In genomic region chr14:20413785-20414117, GRCh38 we compare ENCODE assay signal across 9 cellular contexts. TPM values are rescaled to one million over a fixed set of nuclear protein-coding genes. Genes with fewer than 3 reads are reported as not detected.
DNase-seq lines count a peak whose midpoint lies in the region; ATAC-seq and TF ChIP-seq lines count a peak whose summit lies in the region.
"Had no signal": no experiment of that assay in that cellular context is flagged by ENCODE, and none has a peak within 500 bp of the region (broad histone marks: within the 10 kb centered on the region; RNA-seq: fewer than 3 reads in every experiment).

No MANE protein-coding gene starts in this region.

- H3K36me3 ChIP-seq in BJ (ENCODE audit: control insufficient read depth, insufficient read depth, low read length) (no peaks in the 10 kb centered on the region), MG63 (no peaks in the 10 kb centered on the region), gastrocnemius medialis (no peaks in the 10 kb centered on the region)

- H3K36me3 Mint-ChIP-seq in activated naive CD8-positive, alpha-beta T cell treated with anti-CD3 and anti-CD28 coated beads for 36 hours: peaks cover 10% of the 10 kb centered on the region

- under 1% methylated on average over 8 of the region's 8 CpGs for WGBS in right cardiac atrium

- TF ChIP-seq POLR2A in gastrocnemius medialis (IDR thresholded peaks at IDR 0.05): no peak

- H3K4me3 Mint-ChIP-seq in activated naive CD8-positive, alpha-beta T cell treated with anti-CD3 and anti-CD28 coated beads for 36 hours: peak overlapping the region; percentile 93

- ATAC-seq in GM19397 (IDR thresholded peaks at IDR 0.05; ENCODE audit: unreplicated experiment): peak; percentile 41
- ATAC-seq in right cardiac atrium: peak; percentile 25 to 45
- ATAC-seq in gastrocnemius medialis: peak; percentile 56 to 59
- ATAC-seq in HG02571 (IDR thresholded peaks at IDR 0.05; ENCODE audit: unreplicated experiment): no peak

- H3K4me3 ChIP-seq in BJ (ENCODE audit: low read depth, low read length) (peak overlapping the region; percentile 67), MG63 (peak overlapping the region; percentile 95), right cardiac atrium (ENCODE audit: low read length) (peak overlapping the region; percentile 48), gastrocnemius medialis (peak overlapping the region; percentile 79 to 91 (median 85))

- peaks cover 2% of the 10 kb centered on the region for H3K4me1 ChIP-seq in right cardiac atrium (ENCODE audit: control insufficient read depth, insufficient read depth, low read length)
- H3K4me1 ChIP-seq in gastrocnemius medialis: peaks cover 25 to 27% of the 10 kb centered on the region in 2 donors

- POLR2A ChIA-PET in BJ (lab: Charles Lee): no interaction called here

- peak overlapping the region; percentile 85 for H3K27ac ChIP-seq in right cardiac atrium (ENCODE audit: low read length)
- peak overlapping the region; percentile 94 to 97 (median 96) for H3K27ac ChIP-seq in gastrocnemius medialis

- peak overlapping the region; percentile 89 for H3K27ac Mint-ChIP-seq in activated naive CD8-positive, alpha-beta T cell treated with anti-CD3 and anti-CD28 coated beads for 36 hours

- TF ChIP-seq CTCF in BJ (IDR thresholded peaks at IDR 0.05; ENCODE audit: insufficient read depth, low read depth, low read length) (no peak), gastrocnemius medialis (IDR thresholded peaks at IDR 0.05 in 4 of 5, conservative IDR thresholded peaks at IDR 0.05 in 1 of 5) (no peak)

- no peaks in the 10 kb centered on the region for H3K9me3 ChIP-seq in MG63
- no peaks in the 10 kb centered on the region for H3K9me3 ChIP-seq in right cardiac atrium (ENCODE audit: control insufficient read depth, low read length)
- no peaks in the 10 kb centered on the region for H3K9me3 ChIP-seq in gastrocnemius medialis

- CTCF ChIA-PET in BJ (lab: Yijun Ruan, JAX): interaction anchor here (0.9 to 3.8 kb wide), 9 partner anchors 9 to 196 kb away, joined by 4 to 25 read pairs (median 12); partner anchors contain the start of genes APEX1, KLHL33 and OSGEP

- no peaks in the 10 kb centered on the region for H3K9me3 Mint-ChIP-seq in activated naive CD8-positive, alpha-beta T cell treated with anti-CD3 and anti-CD28 coated beads for 36 hours

- in situ Hi-C loops in gastrocnemius medialis (cut with MboI; ENCODE audit: low sequenced_read_pairs in 4 of 4): loop anchor here (5.0 to 25.0 kb wide), 5 partner anchors 51 to 199 kb away; partner anchors contain the start of genes PIP4P1 (in 1 of the 4) and PNP (in 1 of the 4)

- DNase-seq in BJ (ENCODE audit: low read depth) (no peak), MG63 (no peak), right cardiac atrium (no peak), gastrocnemius medialis (no peak), COR-L47 (lab: John Stamatoyannopoulos, UW) (no peak)
- DNase-seq in activated naive CD8-positive, alpha-beta T cell treated with anti-CD3 and anti-CD28 coated beads for 36 hours: peak; percentile 8

- intact Hi-C loops in right cardiac atrium (cut with DNase I) (loop anchor here in 3 of 4 donors (5.0 to 10.0 kb wide), 3 partner anchors 191 to 199 kb away; no protein-coding TSS in a partner anchor), gastrocnemius medialis (cut with DNase I; ENCODE audit: low total_unique reads) (loop anchor here (1.0 to 2.0 kb wide), 6 partner anchors 21 to 269 kb away; partner anchors contain the start of genes APEX1 and PARP2)

- H3K27me3 ChIP-seq in BJ (ENCODE audit: control insufficient read depth, insufficient read depth, low read length): no peaks in the 10 kb centered on the region
- no peaks in the 10 kb centered on the region for H3K27me3 ChIP-seq in MG63
- no peaks in the 10 kb centered on the region for H3K27me3 ChIP-seq in right cardiac atrium (ENCODE audit: control insufficient read depth, insufficient read depth)
- no peaks in the 10 kb centered on the region for H3K27me3 ChIP-seq in gastrocnemius medialis

- no peaks in the 10 kb centered on the region for H3K27me3 Mint-ChIP-seq in activated naive CD8-positive, alpha-beta T cell treated with anti-CD3 and anti-CD28 coated beads for 36 hours

- peaks cover 37% of the 10 kb centered on the region for H3K4me1 Mint-ChIP-seq in activated naive CD8-positive, alpha-beta T cell treated with anti-CD3 and anti-CD28 coated beads for 36 hours

RNA-seq across cellular contexts. Expression of gene TEP1, which starts 0.5 kb away (rescaled TPM):
- polyA plus RNA-seq in BJ (2011; rRNA removed): 12.2 and 12.7 TPM in 2 replicates
- polyA minus RNA-seq in BJ (2011; rRNA and poly(A)+ RNA removed): 15.1 and 21.1 TPM in 2 replicates
- total RNA-seq in MG63 (2014; rRNA removed; shearing (Covaris generic); ENCODE audit: low replicate concordance): 7.4 and 8.8 TPM in 2 replicates
- 10 to 100 TPM; 21.6 to 22.1 TPM for total RNA-seq in activated naive CD8-positive, alpha-beta T cell treated with anti-CD3 and anti-CD28 coated beads for 36 hours
- 10 to 100 TPM in 3 of 4 donors, 1 to 10 TPM in 1; 7.4 to 14.1 (median 13.1) TPM for total RNA-seq in right cardiac atrium
- 7.9 TPM for polyA plus RNA-seq in right cardiac atrium
- total RNA-seq in gastrocnemius medialis: 10 to 100 TPM in 2 of 4 donors, 1 to 10 TPM in 2; 7.2 to 25.7 (median 12.0) TPM

RNA-seq across cellular contexts. Expression of gene KLHL33, which starts 22.2 kb away (rescaled TPM):
- polyA plus RNA-seq in BJ (2011; rRNA removed): 0.12 and 0.22 TPM in 2 replicates
- 0.15 and 0.24 TPM in 2 replicates for polyA minus RNA-seq in BJ (2011; rRNA and poly(A)+ RNA removed)
- total RNA-seq in MG63 (2014; rRNA removed; shearing (Covaris generic); ENCODE audit: low replicate concordance): not detected in 2 replicates
- under 1 TPM; 0.50 to 0.68 TPM for total RNA-seq in activated naive CD8-positive, alpha-beta T cell treated with anti-CD3 and anti-CD28 coated beads for 36 hours
- total RNA-seq in right cardiac atrium: 1 to 10 TPM in 2 of 4 donors, under 1 TPM in 2; 0.33 to 1.7 (median 0.92) TPM
- 0.68 TPM for polyA plus RNA-seq in right cardiac atrium
- 1 to 10 TPM; 1.9 to 4.7 (median 3.5) TPM for total RNA-seq in gastrocnemius medialis
- total RNA-seq: LHCN-M2 had no signal

RNA-seq across cellular contexts. Expression of gene OSGEP, which starts 40.9 kb away (rescaled TPM):
- polyA plus RNA-seq in BJ (2011; rRNA removed) (21.2 and 28.9 TPM in 2 replicates), right cardiac atrium (18.1 TPM)
- polyA minus RNA-seq in BJ (2011; rRNA and poly(A)+ RNA removed): 24.4 and 34.2 TPM in 2 replicates
- 31.7 and 47.5 TPM in 2 replicates for total RNA-seq in MG63 (2014; rRNA removed; shearing (Covaris generic); ENCODE audit: low replicate concordance)
- 10 to 100 TPM; 59.0 to 59.2 TPM for total RNA-seq in activated naive CD8-positive, alpha-beta T cell treated with anti-CD3 and anti-CD28 coated beads for 36 hours
- total RNA-seq in right cardiac atrium (10 to 100 TPM; 17.6 to 21.9 (median 19.5) TPM), gastrocnemius medialis (10 to 100 TPM; 15.8 to 21.7 (median 20.5) TPM)

RNA-seq across cellular contexts. Expression of gene APEX1, which starts 41.3 kb away (rescaled TPM):
- polyA plus RNA-seq in BJ (2011; rRNA removed) (219 and 237 TPM in 2 replicates), right cardiac atrium (75.8 TPM)
- polyA minus RNA-seq in BJ (2011; rRNA and poly(A)+ RNA removed): 77.2 and 135 TPM in 2 replicates
- 145 and 217 TPM in 2 replicates for total RNA-seq in MG63 (2014; rRNA removed; shearing (Covaris generic); ENCODE audit: low replicate concordance)
- total RNA-seq in activated naive CD8-positive, alpha-beta T cell treated with anti-CD3 and anti-CD28 coated beads for 36 hours: 100 to 1,000 TPM; 253 to 277 TPM
- total RNA-seq in right cardiac atrium (10 to 100 TPM; 71.5 to 95.2 (median 90.3) TPM), gastrocnemius medialis (100 to 1,000 TPM in 2 of 4 donors, 10 to 100 TPM in 2; 65.6 to 132 (median 94.2) TPM)

RNA-seq across cellular contexts. Expression of gene PIP4P1, which starts 47.5 kb away (rescaled TPM):
- polyA plus RNA-seq in BJ (2011; rRNA removed): 28.6 and 38.3 TPM in 2 replicates
- polyA minus RNA-seq in BJ (2011; rRNA and poly(A)+ RNA removed): 26.0 and 45.9 TPM in 2 replicates
- 21.4 and 23.3 TPM in 2 replicates for total RNA-seq in MG63 (2014; rRNA removed; shearing (Covaris generic); ENCODE audit: low replicate concordance)
- 10 to 100 TPM; 27.6 to 28.7 TPM for total RNA-seq in activated naive CD8-positive, alpha-beta T cell treated with anti-CD3 and anti-CD28 coated beads for 36 hours
- total RNA-seq in right cardiac atrium: 10 to 100 TPM; 16.2 to 23.7 (median 23.4) TPM
- 21.0 TPM for polyA plus RNA-seq in right cardiac atrium
- 10 to 100 TPM; 18.8 to 38.5 (median 21.7) TPM for total RNA-seq in gastrocnemius medialis
